Comparison of ENCODE assay signal across 10 cellular contexts in genomic region chr10:95406651-95407280, GRCh38.
DNase-seq lines count a peak whose midpoint lies in the region; ATAC-seq and TF ChIP-seq lines count a peak whose summit lies in the region.
"Had no signal": no experiment of that assay in that cellular context is flagged by ENCODE, and none has a peak within 500 bp of the region (broad histone marks: within the 10 kb centered on the region; RNA-seq: fewer than 3 reads in every experiment).

No MANE protein-coding gene starts in this region.

- intact Hi-C loops in natural killer cell (cut with micrococcal nuclease) = no loop called here

- H3K27me3 ChIP-seq in BLaER1 = no peaks in the 10 kb centered on the region

- no peaks in the 10 kb centered on the region for H3K4me1 Mint-ChIP-seq in natural killer cell

- DNase-seq in NCI-H2107 treated with DMSO at 0.1 percent for 48 hours (lab: John Stamatoyannopoulos, UW; ENCODE audit: unreplicated experiment) (peak; percentile 30), dermis blood vessel endothelial cell (peak; percentile 75), myocyte (ENCODE audit: low read depth) (peak; percentile 88), activated gamma-delta T cell (lab: John Stamatoyannopoulos, UW) (no peak), epidermal melanocyte (ENCODE audit: insufficient read length, low spot score) (no peak), natural killer cell (no peak)
- DNase-seq: HCEC 1CT had no signal

- no peak overlapping the region for H3K4me3 Mint-ChIP-seq in natural killer cell

- no peaks in the 10 kb centered on the region for H3K27me3 Mint-ChIP-seq in natural killer cell (ENCODE audit: low read depth in 2 of 2)

- no peaks in the 10 kb centered on the region for H3K9me3 ChIP-seq in BLaER1

- H3K4me3 ChIP-seq in BLaER1 = no peak overlapping the region

- peaks cover 83% of the 10 kb centered on the region for H3K4me1 ChIP-seq in BLaER1

- ATAC-seq in natural killer cell (no peak), GM18511 (IDR thresholded peaks at IDR 0.05; ENCODE audit: unreplicated experiment) (no peak)

- H3K36me3 ChIP-seq in BLaER1 = peaks cover 88% of the 10 kb centered on the region

- H3K27ac Mint-ChIP-seq in natural killer cell = no peak overlapping the region
- H3K27ac Mint-ChIP-seq: activated T-helper 2 cell treated with anti-CD3 and anti-CD28 coated beads, Interferon-gamma antibody, Interleukin-2, Interleukin-4, amounts not matched to agents 10 μg/mL and 5 μg/mL and 100 μg/mL, durations not matched to agents 14 hours and 24 hours and 36 hours had no signal

- H3K9ac ChIP-seq in BLaER1 = 0 out of 2 replicates have a peak overlapping the region, but pooled peaks have one; percentile 10

- H3K36me3 Mint-ChIP-seq in natural killer cell = no peaks in the 10 kb centered on the region

- H3K9me3 Mint-ChIP-seq in natural killer cell = no peaks in the 10 kb centered on the region
- H3K9me3 Mint-ChIP-seq: activated T-helper 2 cell treated with anti-CD3 and anti-CD28 coated beads, Interferon-gamma antibody, Interleukin-2, Interleukin-4, amounts not matched to agents 10 μg/mL and 5 μg/mL and 100 μg/mL, durations not matched to agents 14 hours and 24 hours and 36 hours had no signal

- peak overlapping the region; percentile 89 for H3K4me2 ChIP-seq in BLaER1

- H4K20me1 ChIP-seq in BLaER1 = peaks cover 93% of the 10 kb centered on the region

- no peak for TF ChIP-seq CTCF in natural killer cell (IDR thresholded peaks at IDR 0.05)

- H3K27ac ChIP-seq in BLaER1 = peak overlapping the region; percentile 4; the same call in 1 of the 2 replicates

Comparison
In these comparisons a context has a peak if more than half of its experiments do, and no peak if none do; other contexts are left out.
1. DNase-seq: peak in NCI-H2107 treated with DMSO at 0.1 percent for 48 hours (single experiment), dermis blood vessel endothelial cell (single experiment) and myocyte (single experiment); none in activated gamma-delta T cell (single experiment), epidermal melanocyte (single experiment) and natural killer cell (single experiment).